In the genomic region with DNA sequence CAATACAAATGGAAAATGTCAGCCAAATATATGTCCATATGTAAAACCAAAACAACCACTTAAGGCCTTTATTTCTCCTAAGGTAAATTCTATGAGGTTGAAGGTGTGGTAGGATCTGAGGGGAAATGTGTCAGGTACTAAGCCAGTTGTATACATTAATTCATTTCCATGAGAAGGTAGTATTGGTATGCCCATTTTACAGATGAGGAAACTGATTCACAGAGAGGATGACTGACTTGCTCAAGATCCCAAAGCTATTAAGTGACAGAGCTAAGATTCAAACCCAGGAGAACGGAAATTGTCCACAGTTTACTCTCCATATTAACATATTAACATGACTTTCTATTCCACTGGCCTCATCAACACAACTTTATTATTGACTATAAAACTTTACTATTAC, we compare ENCODE assay signal across 20 cellular contexts.
DNase-seq lines count a peak whose midpoint lies in the region; ATAC-seq, FAIRE-seq and TF ChIP-seq lines count a peak whose summit lies in the region.
"Had no signal": no experiment of that assay in that cellular context is flagged by ENCODE, and none has a peak within 500 bp of the region (broad histone marks: within the 10 kb centered on the region; RNA-seq: fewer than 3 reads in every experiment).

No MANE protein-coding gene starts in this region.

- H4K8ac ChIP-seq in IMR-90 (ENCODE audit: low read depth in 2 of 2, low read length in 2 of 2) (no peak overlapping the region), H1 (ENCODE audit: extremely low read depth, insufficient read depth, low read length) (no peak overlapping the region)

- no peaks in the 10 kb centered on the region; the same call in 1 of the 2 replicates for H3K23me2 ChIP-seq in H1 (ENCODE audit: low read depth, low read length)

- TF ChIP-seq EP300 in H1 (IDR thresholded peaks at IDR 0.05; ENCODE audit: borderline replicate concordance in 1 of 2, low read depth in 2 of 2, low read length in 2 of 2) (no peak), transverse colon (IDR thresholded peaks at IDR 0.05; ENCODE audit: low read depth) (no peak)

- H3K9me1 ChIP-seq in IMR-90 (ENCODE audit: insufficient read depth, low read length) = peaks cover 6% of the 10 kb centered on the region; the same call in 1 of the 2 replicates

- no peak overlapping the region for H2AK5ac ChIP-seq in IMR-90 (ENCODE audit: low read depth, low read length)
- H2AK5ac ChIP-seq in H1 (ENCODE audit: low read depth, low read length) = no peak overlapping the region

- no CpG with 5 or more reads among the region's 1 CpG for WGBS in IMR-90 (ENCODE audit: extremely low coverage in 2 of 2, insufficient read length in 1 of 2), 2 experiments
- WGBS in H1 (ENCODE audit: extremely low coverage in 1 of 2, insufficient coverage in 1 of 2, insufficient read length in 1 of 2, insufficient replicate concordance in 2 of 2, low coverage in 1 of 2, low lambda C conversion rate in 2 of 2, missing lambda C conversion rate in 1 of 2), 2 experiments = 85% methylated on average over 1 of the region's 1 CpG; no CpG with 5 or more reads in 1 of the 2 experiments
- WGBS in thyroid gland, 2 donors = 94 to 100% methylated on average over 1 of the region's 1 CpG
- 93 to 100% methylated on average over 1 of the region's 1 CpG for WGBS in transverse colon (ENCODE audit: low coverage in 1 of 2), 2 donors

- H4K91ac ChIP-seq in IMR-90 (ENCODE audit: insufficient read depth, low read depth, low read length) = no peak overlapping the region
- H4K91ac ChIP-seq in H1 (replicated peaks; ENCODE audit: insufficient read length, low read length) = no peak overlapping the region

- H3K4me3 ChIP-seq in A673 (ENCODE audit: low read depth, low read length, poor library complexity, severe bottlenecking) = no peak overlapping the region
- H3K4me3 ChIP-seq in IMR-90 (ENCODE audit: insufficient read depth, low read depth, low read length) = no peak overlapping the region
- H3K4me3 ChIP-seq in H1 (ENCODE audit: extremely low read depth in 1 of 4, insufficient read depth in 2 of 4, low read depth in 3 of 4, low read length in 4 of 4) = no peak overlapping the region
- no peak overlapping the region for H3K4me3 ChIP-seq in thyroid gland (replicated peaks in 1 of 3)
- H3K4me3 ChIP-seq in transverse colon = no peak overlapping the region
- H3K4me3 ChIP-seq: GM12878, HAP-1 had no signal

- H2BK12ac ChIP-seq in H1 (ENCODE audit: low read depth, low read length) = no peak overlapping the region

- no peak overlapping the region for H4K5ac ChIP-seq in IMR-90 (ENCODE audit: low read depth, low read length)
- H4K5ac ChIP-seq in H1 (ENCODE audit: insufficient read length, low read depth, low read length) = no peak overlapping the region

- H3K4me1 ChIP-seq in A673 (ENCODE audit: insufficient read depth, low read length, poor library complexity, severe bottlenecking) = peaks cover 45% of the 10 kb centered on the region
- peaks cover 10% of the 10 kb centered on the region for H3K4me1 ChIP-seq in IMR-90 (ENCODE audit: control insufficient read depth, insufficient read depth, low read length)
- H3K4me1 ChIP-seq in H1 (replicated peaks in 1 of 4; ENCODE audit: control insufficient read depth in 3 of 4, insufficient read depth in 4 of 4, low read length in 3 of 4) = peaks cover 0 to 10% (median 1%) of the 10 kb centered on the region in 4 experiments; a peak in 4 of 7 replicates
- H3K4me1 ChIP-seq in thyroid gland = peaks cover 21 to 28% of the 10 kb centered on the region in 2 donors
- H3K4me1 ChIP-seq in transverse colon = peaks cover 5 to 12% (median 9%) of the 10 kb centered on the region in 4 donors

- no peak for TF ChIP-seq CTCF in A673 (conservative IDR thresholded peaks at IDR 0.05; ENCODE audit: low read depth, low read length)
- TF ChIP-seq CTCF in IMR-90 (conservative IDR thresholded peaks at IDR 0.05; ENCODE audit: low read depth, low read length) = no peak
- TF ChIP-seq CTCF in H1 (IDR thresholded peaks at IDR 0.05; ENCODE audit: control extremely low read depth in 1 of 3, insufficient read depth in 1 of 3, low read depth in 1 of 3, low read length in 3 of 3) = no peak
- TF ChIP-seq CTCF in thyroid gland (IDR thresholded peaks at IDR 0.05) = no peak
- TF ChIP-seq CTCF in transverse colon (IDR thresholded peaks at IDR 0.05) = no peak

- TF ChIP-seq POLR2A in IMR-90 (IDR thresholded peaks at IDR 0.05; ENCODE audit: low read depth, low read length) (no peak), H1 (IDR thresholded peaks at IDR 0.05; ENCODE audit: control extremely low read depth in 1 of 2, low read depth in 2 of 2, low read length in 2 of 2) (no peak), thyroid gland (IDR thresholded peaks at IDR 0.05) (no peak), transverse colon (IDR thresholded peaks at IDR 0.05) (no peak)

- H3K4ac ChIP-seq in IMR-90 (ENCODE audit: low read depth, low read length) (0 out of 2 replicates have a peak overlapping the region, but pooled peaks have one; percentile 9), H1 (replicated peaks; ENCODE audit: insufficient read length, low read depth, low read length) (no peak overlapping the region)

- BruUV-seq in A673 (replicated peaks; lab: Mats Ljungman, UMichigan) (no TSS peak), IMR-90 (replicated peaks; lab: Mats Ljungman, UMichigan) (no TSS peak)

- H3K4me2 ChIP-seq in IMR-90 (ENCODE audit: low read depth, low read length) (no peak overlapping the region), H1 (ENCODE audit: insufficient read depth in 1 of 2, low read depth in 2 of 2, low read length in 2 of 2) (no peak overlapping the region)

- intact Hi-C loops in A673 (cut with micrococcal nuclease; ENCODE audit: unreplicated experiment) = no loop called here
- intact Hi-C loops in IMR-90 (cut with micrococcal nuclease) = no loop called here
- intact Hi-C loops in thyroid gland (cut with DNase I) = no loop called here
- intact Hi-C loops in transverse colon (cut with DNase I; ENCODE audit: low total_unique reads) = no loop called here

- no peak for FAIRE-seq in H1 (lab: Jason Lieb, UNC)
- FAIRE-seq: GM12878 had no signal

- no peak for DNase-seq in A673 (ENCODE audit: low spot score)
- no peak for DNase-seq in IMR-90
- DNase-seq in H1 (ENCODE audit: low read depth in 1 of 2, low spot score in 2 of 2) = no peak
- DNase-seq in thyroid gland = no peak
- DNase-seq in ACHN = no peak
- no peak for DNase-seq in transverse colon
- DNase-seq: 8988T; C1 segment of cervical spinal cord; CD4-positive, CD25-positive, alpha-beta regulatory T cell; CD8-positive, alpha-beta memory T cell; COR-L47; DMS 273 treated with DMSO at 0.1 percent for 48 hours; DMS53; DND-41; EL; KBM-7 had no signal

- H2BK20ac ChIP-seq in IMR-90 (ENCODE audit: low read depth, low read length) (0 out of 2 replicates have a peak overlapping the region, but pooled peaks have one; percentile 42), H1 (ENCODE audit: low read length) (no peak overlapping the region)

- no peaks in the 10 kb centered on the region for H3K36me3 ChIP-seq in A673 (ENCODE audit: insufficient read depth, low read length, poor library complexity, severe bottlenecking)
- peaks cover 4% of the 10 kb centered on the region; the same call in 1 of the 2 replicates for H3K36me3 ChIP-seq in IMR-90 (ENCODE audit: control insufficient read depth, insufficient read depth, low read length)
- H3K36me3 ChIP-seq in H1 (ENCODE audit: control insufficient read depth in 2 of 4, insufficient read depth in 4 of 4, low read length in 3 of 4) = no peaks in the 10 kb centered on the region
- peaks cover 0 to 16% of the 10 kb centered on the region in 2 donors for H3K36me3 ChIP-seq in thyroid gland
- peaks cover 0 to 6% (median 0%) of the 10 kb centered on the region in 4 donors for H3K36me3 ChIP-seq in transverse colon
- H3K36me3 ChIP-seq: HAP-1 had no signal

- H3K18ac ChIP-seq in IMR-90 (ENCODE audit: low read depth, low read length) = no peak overlapping the region
- no peak overlapping the region for H3K18ac ChIP-seq in H1 (ENCODE audit: extremely low read depth, low read length)

- H3K9me3 ChIP-seq in A673 (ENCODE audit: low read depth, low read length, poor library complexity, severe bottlenecking) = no peaks in the 10 kb centered on the region
- no peaks in the 10 kb centered on the region for H3K9me3 ChIP-seq in IMR-90 (ENCODE audit: control insufficient read depth, insufficient read depth, low read length)
- no peaks in the 10 kb centered on the region for H3K9me3 ChIP-seq in H1 (ENCODE audit: insufficient read depth in 2 of 2, low read depth in 1 of 2, low read length in 1 of 2)
- H3K9me3 ChIP-seq in thyroid gland = no peaks in the 10 kb centered on the region
- H3K9me3 ChIP-seq in transverse colon = no peaks in the 10 kb centered on the region
- H3K9me3 ChIP-seq: BE2C, HAP-1 had no signal

- H3K56ac ChIP-seq in IMR-90 (ENCODE audit: extremely low read depth, insufficient read depth, low read length) (no peak overlapping the region), H1 (replicated peaks; ENCODE audit: insufficient read length, low read depth, low read length) (no peak overlapping the region)

- H2BK15ac ChIP-seq in IMR-90 (ENCODE audit: low read depth, low read length) (peak overlapping the region; percentile 63; the same call in 1 of the 3 replicates), H1 (ENCODE audit: low read length) (no peak overlapping the region)

- H3K27ac ChIP-seq in A673 (ENCODE audit: low read depth, low read length, poor library complexity, severe bottlenecking) (peak overlapping the region; percentile 60), IMR-90 (ENCODE audit: insufficient read depth, low read length) (no peak overlapping the region), H1 (ENCODE audit: low read depth, low read length) (no peak overlapping the region), thyroid gland (peak overlapping the region in 2 of 3 donors; percentile 60 to 67), transverse colon (no peak overlapping the region)

- no peak overlapping the region for H2AK9ac ChIP-seq in IMR-90 (replicated peaks; ENCODE audit: low read depth, low read length, poor library complexity)

- H2BK120ac ChIP-seq in IMR-90 (ENCODE audit: low read depth, low read length) (no peak overlapping the region), H1 (replicated peaks; ENCODE audit: low read depth, low read length) (no peak overlapping the region)

- H2AFZ ChIP-seq in IMR-90 (replicated peaks; ENCODE audit: low read length, poor library complexity) (no peak overlapping the region), H1 (ENCODE audit: low read length) (no peak overlapping the region)

- ATAC-seq in IMR-90 (ENCODE audit: low read depth) (no peak), GM18498 (IDR thresholded peaks at IDR 0.05; ENCODE audit: unreplicated experiment) (no peak)
- ATAC-seq: GM12878 had no signal

- H3K23ac ChIP-seq in IMR-90 (ENCODE audit: low read depth, low read length) = no peak overlapping the region
- H3K23ac ChIP-seq in H1 (ENCODE audit: insufficient read length) = no peak overlapping the region

- CTCF ChIA-PET in A673 (lab: Charles Lee) (no interaction called here), IMR-90 (lab: Yijun Ruan, JAX) (no interaction called here), H1 (lab: Charles Lee; ENCODE audit: partially characterized antibody) (interaction anchor here (1.4 to 3.1 kb wide), 3 partner anchors 30 to 194 kb away, joined by 4 to 17 read pairs (median 10); a partner anchor contains a TSS)

- H4K20me1 ChIP-seq in IMR-90 (ENCODE audit: insufficient read depth, low read length) = no peaks in the 10 kb centered on the region
- no peaks in the 10 kb centered on the region for H4K20me1 ChIP-seq in H1 (replicated peaks in 1 of 2; ENCODE audit: control insufficient read depth in 1 of 2, insufficient read depth in 2 of 2, low read length in 2 of 2)

- POLR2A ChIA-PET in A673 (lab: Charles Lee; ENCODE audit: low non-redundant PET) (no interaction called here), IMR-90 (lab: Charles Lee; ENCODE audit: unreplicated experiment) (no interaction called here), H1 (lab: Charles Lee; ENCODE audit: partially characterized antibody) (no interaction called here)

- H3K14ac ChIP-seq in IMR-90 (replicated peaks; ENCODE audit: low read depth, low read length) (no peak overlapping the region), H1 (ENCODE audit: insufficient read length) (no peak overlapping the region)

- H3K9ac ChIP-seq in IMR-90 (ENCODE audit: low read depth, low read length) = no peak overlapping the region
- no peak overlapping the region for H3K9ac ChIP-seq in H1 (replicated peaks in 1 of 4; ENCODE audit: extremely low read depth in 1 of 4, low read depth in 3 of 4, low read length in 3 of 4)

- dilution Hi-C loops in IMR-90 (cut with HindIII; ENCODE audit: low sequenced_read_pairs, unreplicated experiment) = no loop called here

- H3K79me1 ChIP-seq in IMR-90 (ENCODE audit: low read depth in 1 of 2, low read length in 2 of 2) = peaks cover 0 to 19% of the 10 kb centered on the region in 2 experiments; a peak in 3 of 4 replicates
- no peaks in the 10 kb centered on the region for H3K79me1 ChIP-seq in H1 (ENCODE audit: low read depth, low read length)

- no peaks in the 10 kb centered on the region for H3K79me2 ChIP-seq in H1 (ENCODE audit: control insufficient read depth in 1 of 2, insufficient read depth in 2 of 2, low read length in 2 of 2)

- TF ChIP-seq RAD21 in IMR-90 (IDR thresholded peaks at IDR 0.05; ENCODE audit: low read length) (no peak), H1 (IDR thresholded peaks at IDR 0.05 in 1 of 2, conservative IDR thresholded peaks at IDR 0.05 in 1 of 2; ENCODE audit: low read depth in 2 of 2, low read length in 2 of 2) (no peak)

- H3K27me3 ChIP-seq in A673 (replicated peaks; ENCODE audit: insufficient read depth, low read depth, low read length, poor library complexity) (no peaks in the 10 kb centered on the region), IMR-90 (ENCODE audit: control insufficient read depth, insufficient read depth, low read length) (no peaks in the 10 kb centered on the region), H1 (replicated peaks in 1 of 4; ENCODE audit: control insufficient read depth in 3 of 4, extremely low read depth in 1 of 4, insufficient read depth in 3 of 4, low read length in 3 of 4) (no peaks in the 10 kb centered on the region), thyroid gland (no peaks in the 10 kb centered on the region), transverse colon (no peaks in the 10 kb centered on the region)
- H3K27me3 ChIP-seq: BE2C had no signal

- in situ Hi-C loops in IMR-90 (cut with MboI; ENCODE audit: low sequenced_read_pairs) (no loop called here), ACHN (cut with HindIII; ENCODE audit: low pct_ligation_motif_present, low pct_unique_long_range_greater_than_20kb, low sequenced_read_pairs) (no loop called here), transverse colon (cut with MboI; ENCODE audit: low pct_ligation_motif_present in 1 of 4, low pct_unique_long_range_greater_than_20kb in 1 of 4, low sequenced_read_pairs in 3 of 4) (no loop called here)

- no peak overlapping the region for H2BK5ac ChIP-seq in IMR-90 (ENCODE audit: low read depth, low read length, poor library complexity, severe bottlenecking)
- H2BK5ac ChIP-seq in H1 (ENCODE audit: low read depth, low read length) = no peak overlapping the region

Comparison
In these comparisons a context has a peak if more than half of its experiments do, and no peak if none do; other contexts are left out.
1. H3K27ac ChIP-seq: peak in A673 (single experiment) and thyroid gland (2 of 3); none in IMR-90 (single experiment), H1 (single experiment) and transverse colon (0 of 4).